Comparison of ENCODE assay signal across 8 cellular contexts in the genomic region with DNA sequence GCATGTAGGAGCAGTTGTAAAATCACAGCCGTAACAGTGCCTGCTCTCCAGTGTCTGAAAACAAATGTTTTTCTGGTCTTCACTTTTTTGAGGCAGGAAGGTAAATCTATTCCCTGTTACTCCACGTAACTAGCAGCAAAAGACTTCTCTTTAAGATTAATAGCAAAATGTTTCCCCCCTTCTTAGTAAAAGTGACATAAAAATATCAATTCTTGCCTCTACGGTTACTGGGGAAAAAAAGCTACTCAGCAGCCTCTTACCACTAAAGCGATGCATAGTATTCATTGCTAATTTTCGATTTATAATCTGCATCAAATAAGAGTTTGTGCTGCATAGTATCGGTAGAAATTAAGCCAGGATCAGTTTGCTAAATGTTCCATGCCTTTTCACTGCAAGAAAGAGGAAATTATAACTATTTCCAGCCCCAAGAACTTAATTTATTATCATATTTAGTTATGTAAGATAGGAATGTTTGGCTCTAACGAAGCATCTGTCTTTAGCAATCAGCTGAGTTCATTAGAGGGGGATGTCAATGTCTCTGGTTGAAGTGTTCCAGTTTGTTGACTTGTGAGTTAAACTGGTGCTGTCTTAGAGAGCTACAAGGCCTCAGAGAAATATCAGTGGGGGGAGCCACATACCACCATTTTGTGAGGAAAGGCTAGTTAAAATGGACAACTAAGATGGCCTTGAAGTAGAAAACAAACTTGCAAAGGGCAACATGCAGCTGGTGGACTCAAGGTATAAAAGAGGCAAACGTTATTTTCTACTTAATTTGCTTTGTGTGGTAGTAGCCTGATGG. TPM values are rescaled to one million over a fixed set of nuclear protein-coding genes. Genes with fewer than 3 reads are reported as not detected.
DNase-seq lines count a peak whose midpoint lies in the region; ATAC-seq and TF ChIP-seq lines count a peak whose summit lies in the region.

No MANE protein-coding gene starts in this region.

- H3K4me1 ChIP-seq in neuronal stem cell (ENCODE audit: control insufficient read depth in 2 of 2, insufficient read depth in 1 of 2, low read depth in 1 of 2, low read length in 2 of 2), result peaks cover 9 to 28% of the 10 kb centered on the region in 2 donors

- H3K79me1 ChIP-seq in neuronal stem cell (ENCODE audit: low read depth, low read length), result peaks cover 5% of the 10 kb centered on the region

- peak overlapping the region; percentile 63 for H3K4me3 ChIP-seq in epithelial cell of esophagus (ENCODE audit: low read length)
- peak overlapping the region; percentile 79 to 86 for H3K4me3 ChIP-seq in neuronal stem cell (ENCODE audit: low read length in 2 of 2)

- H2AK5ac ChIP-seq in neuronal stem cell (ENCODE audit: low read depth, low read length), result no peak overlapping the region

- no peak overlapping the region for H3K4ac ChIP-seq in neuronal stem cell (ENCODE audit: low read length)

- peaks cover 43% of the 10 kb centered on the region for H3K4me1 Mint-ChIP-seq in activated T-cell treated with anti-CD3 and anti-CD28 coated beads, Interleukin-2, amount 50 U/mL, for 24 hours (ENCODE audit: low read depth)

- no peaks in the 10 kb centered on the region for H3K27me3 Mint-ChIP-seq in activated T-cell treated with anti-CD3 and anti-CD28 coated beads, Interleukin-2, amount 50 U/mL, for 24 hours

- H3K18ac ChIP-seq in neuronal stem cell (ENCODE audit: low read length), result no peak overlapping the region

- peaks cover 0 to 5% of the 10 kb centered on the region in 2 donors for H3K9me3 ChIP-seq in neuronal stem cell (replicated peaks in 1 of 2; ENCODE audit: control insufficient read depth in 2 of 2, insufficient read depth in 1 of 2, low read depth in 1 of 2, low read length in 2 of 2)

- peak overlapping the region; percentile 100 for H3K27ac Mint-ChIP-seq in activated T-cell treated with anti-CD3 and anti-CD28 coated beads, Interleukin-2, amount 50 U/mL, for 24 hours

- H4K91ac ChIP-seq in neuronal stem cell (ENCODE audit: low read depth, low read length, poor library complexity), result no peak overlapping the region

- peak overlapping the region; percentile 92 for H2AFZ ChIP-seq in neuronal stem cell (ENCODE audit: low read length)

- no peak for ATAC-seq in HG02884 (IDR thresholded peaks at IDR 0.05; ENCODE audit: unreplicated experiment)

- H2BK12ac ChIP-seq in neuronal stem cell (ENCODE audit: low read length), result no peak overlapping the region

- no peak overlapping the region for H2BK15ac ChIP-seq in neuronal stem cell (ENCODE audit: low read length)

- peak overlapping the region; percentile 91 for H3K4me3 Mint-ChIP-seq in activated T-cell treated with anti-CD3 and anti-CD28 coated beads, Interleukin-2, amount 50 U/mL, for 24 hours

- no peak for DNase-seq in activated T-cell treated with anti-CD3 and anti-CD28 coated beads, Interleukin-2, amount 50 U/mL, for 24 hours
- DNase-seq in activated T-cell treated with anti-CD3 and anti-CD28 coated beads for 4 hours (no peak), SK-N-DZ (ENCODE audit: low spot score) (peak; percentile 14), epithelial cell of esophagus (ENCODE audit: low read depth) (no peak), neuronal stem cell (ENCODE audit: low spot score) (no peak), HPDE6-E6E7 (ENCODE audit: extremely low spot score) (no peak), GDM1 (lab: John Stamatoyannopoulos, UW) (no peak)

- no peak overlapping the region for H3K23ac ChIP-seq in neuronal stem cell (ENCODE audit: low read depth, low read length, poor library complexity)

- peaks cover 44% of the 10 kb centered on the region for H3K36me3 Mint-ChIP-seq in activated T-cell treated with anti-CD3 and anti-CD28 coated beads, Interleukin-2, amount 50 U/mL, for 24 hours (ENCODE audit: low read depth)

- H2BK5ac ChIP-seq in neuronal stem cell (ENCODE audit: low read length), result no peak overlapping the region

- no peak overlapping the region for H2BK120ac ChIP-seq in neuronal stem cell (ENCODE audit: low read depth, low read length)

- no peak for TF ChIP-seq CTCF in epithelial cell of esophagus (IDR thresholded peaks at IDR 0.05; ENCODE audit: insufficient read depth, low read depth, low read length, missing control alignments)

- no peak overlapping the region for H3K14ac ChIP-seq in neuronal stem cell (ENCODE audit: low read length)

- no peaks in the 10 kb centered on the region for H3K9me3 Mint-ChIP-seq in activated T-cell treated with anti-CD3 and anti-CD28 coated beads, Interleukin-2, amount 50 U/mL, for 24 hours

- H3K27me3 ChIP-seq in neuronal stem cell (ENCODE audit: control insufficient read depth in 3 of 3, insufficient read depth in 3 of 3, low read depth in 1 of 3, low read length in 3 of 3), result no peaks in the 10 kb centered on the region

- no peak overlapping the region for H4K8ac ChIP-seq in neuronal stem cell (ENCODE audit: low read depth, low read length)

- H3K9ac ChIP-seq in neuronal stem cell (ENCODE audit: low read depth, low read length, poor library complexity), result no peak overlapping the region

- H3K27ac ChIP-seq in neuronal stem cell (replicated peaks; ENCODE audit: low read length), result peak overlapping the region; percentile 27

- peak overlapping the region; percentile 27 for H3K4me2 ChIP-seq in neuronal stem cell (ENCODE audit: insufficient read depth, low read length, poor library complexity, severe bottlenecking)

- peaks cover 5 to 31% of the 10 kb centered on the region in 2 donors for H3K36me3 ChIP-seq in neuronal stem cell (replicated peaks in 1 of 2; ENCODE audit: control insufficient read depth in 2 of 2, insufficient read depth in 2 of 2, low read length in 2 of 2)

- WGBS in neuronal stem cell (ENCODE audit: extremely low coverage in 2 of 2, insufficient read length in 2 of 2, insufficient replicate concordance in 1 of 2), 2 donors, result no CpG with 5 or more reads among the region's 8 CpGs

RNA-seq across cellular contexts. Expression of gene TSPYL1, which starts 0.6 kb away (rescaled TPM):
- polyA plus RNA-seq in SK-N-DZ (2014; cell fraction: cytosol; rRNA removed), result 36.5 and 41.0 TPM in 2 replicates
- 13.4 and 15.2 TPM in 2 replicates for polyA plus RNA-seq in SK-N-DZ (2014; cell fraction: nucleus; rRNA removed)
- 47.6 TPM for polyA plus RNA-seq in neuronal stem cell (2013, experiment 1 of 2)
- 48.1 TPM for polyA plus RNA-seq in neuronal stem cell (2013, experiment 2 of 2)

RNA-seq across cellular contexts. Expression of gene TSPYL4, which starts 26.5 kb away (rescaled TPM):
- 44.3 and 49.9 TPM in 2 replicates for polyA plus RNA-seq in SK-N-DZ (2014; cell fraction: cytosol; rRNA removed)
- polyA plus RNA-seq in SK-N-DZ (2014; cell fraction: nucleus; rRNA removed), result 28.0 and 34.0 TPM in 2 replicates
- polyA plus RNA-seq in neuronal stem cell (2013, experiment 1 of 2), result 37.9 TPM
- 37.1 TPM for polyA plus RNA-seq in neuronal stem cell (2013, experiment 2 of 2)
